ENCODE assay signal across 21 cellular contexts in genomic region chr6:83490177-83490576, GRCh38. TPM values are rescaled to one million over a fixed set of nuclear protein-coding genes. Genes with fewer than 3 reads are reported as not detected.
"Had no signal": no experiment of that assay in that cellular context is flagged by ENCODE, and none has a peak within 500 bp of the region (broad histone marks: within the 10 kb centered on the region; RNA-seq: fewer than 3 reads in every experiment).

No MANE protein-coding gene starts in this region.

- H3K4me3 ChIP-seq: K562 had no signal

- DNase-seq: MV-4-11, NCI-H1048, NCI-H1105, NCI-H1417, NCI-H1436 treated with DMSO at 0.1 percent for 48 hours, NCI-H1694, NCI-H187 treated with DMSO at 0.1 percent for 48 hours, NCI-H2029 treated with DMSO at 0.1 percent for 48 hours, NCI-H2171 treated with DMSO at 0.1 percent for 48 hours, NCI-H345, NCI-H446 treated with DMSO at 0.1 percent for 48 hours, NCI-H510A treated with DMSO at 0.1 percent for 48 hours, NCI-H526, PC-3, SHP77 had no signal

- H3K27ac ChIP-seq: KMS-11, RWPE1 had no signal

- H3K4me2 ChIP-seq: KMS-11 had no signal

- H3K9ac ChIP-seq: KMS-11 had no signal

RNA-seq across cellular contexts. Expression of gene PRSS35, which starts 22.2 kb away (rescaled TPM):
- total RNA-seq: K562, MCF 10A, OCI-LY7 had no signal
- polyA plus RNA-seq: IgD-negative memory B cell, K562 had no signal

RNA-seq across cellular contexts. Expression of gene ME1, which starts 59.3 kb away (rescaled TPM):
- total RNA-seq: OCI-LY7 had no signal
- polyA plus RNA-seq: IgD-negative memory B cell had no signal
